Comparison of ENCODE assay signal across 1 cellular context in the genomic region with DNA sequence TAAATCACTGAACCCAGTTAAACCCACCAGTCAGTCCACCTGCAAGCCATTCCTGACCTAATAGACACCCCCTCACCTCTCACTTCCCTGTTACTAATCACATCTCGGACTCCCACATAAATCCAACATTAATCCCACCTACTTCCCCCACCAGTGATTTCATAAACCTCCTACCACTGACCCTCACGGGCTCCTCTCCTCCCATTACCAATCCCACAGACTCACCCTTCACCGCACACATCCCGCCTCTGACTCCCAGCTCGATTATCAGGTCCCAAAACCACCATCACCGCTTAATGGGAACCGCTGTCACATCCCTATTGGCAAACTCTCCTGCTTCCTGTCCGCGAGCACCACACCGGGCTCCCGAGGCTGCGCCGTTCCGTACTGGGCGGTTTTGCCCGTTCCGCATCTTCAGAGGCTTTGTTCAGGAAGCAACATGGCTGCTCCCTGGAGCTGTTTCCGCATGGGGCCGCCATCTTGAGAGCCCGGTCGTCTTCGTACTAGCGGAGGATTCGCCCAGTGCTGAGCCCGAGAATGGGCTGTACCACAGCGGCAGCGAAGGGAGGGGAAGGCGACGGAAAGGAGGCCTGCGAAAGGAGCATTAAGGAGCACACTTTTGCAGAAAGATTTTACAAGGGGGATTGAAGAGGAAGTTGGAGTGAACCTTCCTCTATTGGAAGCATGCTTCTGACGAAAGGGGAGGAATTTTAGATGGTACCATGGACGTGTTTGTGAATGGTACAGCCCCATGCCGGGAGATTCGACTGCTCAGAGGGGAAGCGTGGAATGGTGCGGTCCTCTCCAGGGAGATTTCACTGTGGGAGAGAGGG.
A peak's percentile ranks its signal among the peaks of the same experiment; 100 is the strongest.
TF ChIP-seq lines count a peak whose summit lies in the region.

A gene (minus strand): TSS at position 502 of the 833 bp plus-strand sequence. CDS start 1,825 bp downstream, outside the sequence.

TF ChIP-seq in K562, 482 proteins besides CTCF, POLR2A, EP300 and RAD21 (continued from another document and continues in another):
- TF ChIP-seq, protein P1, sequence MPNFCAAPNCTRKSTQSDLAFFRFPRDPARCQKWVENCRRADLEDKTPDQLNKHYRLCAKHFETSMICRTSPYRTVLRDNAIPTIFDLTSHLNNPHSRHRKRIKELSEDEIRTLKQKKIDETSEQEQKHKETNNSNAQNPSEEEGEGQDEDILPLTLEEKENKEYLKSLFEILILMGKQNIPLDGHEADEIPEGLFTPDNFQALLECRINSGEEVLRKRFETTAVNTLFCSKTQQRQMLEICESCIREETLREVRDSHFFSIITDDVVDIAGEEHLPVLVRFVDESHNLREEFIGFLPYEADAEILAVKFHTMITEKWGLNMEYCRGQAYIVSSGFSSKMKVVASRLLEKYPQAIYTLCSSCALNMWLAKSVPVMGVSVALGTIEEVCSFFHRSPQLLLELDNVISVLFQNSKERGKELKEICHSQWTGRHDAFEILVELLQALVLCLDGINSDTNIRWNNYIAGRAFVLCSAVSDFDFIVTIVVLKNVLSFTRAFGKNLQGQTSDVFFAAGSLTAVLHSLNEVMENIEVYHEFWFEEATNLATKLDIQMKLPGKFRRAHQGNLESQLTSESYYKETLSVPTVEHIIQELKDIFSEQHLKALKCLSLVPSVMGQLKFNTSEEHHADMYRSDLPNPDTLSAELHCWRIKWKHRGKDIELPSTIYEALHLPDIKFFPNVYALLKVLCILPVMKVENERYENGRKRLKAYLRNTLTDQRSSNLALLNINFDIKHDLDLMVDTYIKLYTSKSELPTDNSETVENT (CRISPR knock-in tag; IDR thresholded peaks at IDR 0.05) = no peak
- TF ChIP-seq DIDO1 (tag; IDR thresholded peaks at IDR 0.05; ENCODE audit: low read depth) (no peak), MED1 (CRISPR knock-in tag; IDR thresholded peaks at IDR 0.05; ENCODE audit: borderline replicate concordance) (no peak), ZNF695 (CRISPR knock-in tag; IDR thresholded peaks at IDR 0.05) (no peak), MTA3 (IDR thresholded peaks at IDR 0.05; ENCODE audit: borderline replicate concordance) (peak; percentile 65; the same call in 1 of the 2 replicates), ELF1 (tag; IDR thresholded peaks at IDR 0.05) (peak; percentile 88), NCOA2 (IDR thresholded peaks at IDR 0.05; ENCODE audit: partially characterized antibody in 2 of 2) (peak in 1 of 2 experiments; percentile 46), TAF1 (IDR thresholded peaks at IDR 0.05; ENCODE audit: control insufficient read depth, extremely low read depth, insufficient read depth, low read length, severe bottlenecking) (peak; percentile 82), TAF7 (tag; IDR thresholded peaks at IDR 0.05) (peak; percentile 73), JUNB (CRISPR knock-in tag; conservative IDR thresholded peaks at IDR 0.05) (no peak), TAF15 (IDR thresholded peaks at IDR 0.05; ENCODE audit: low read depth, low read length) (no peak), STAT5A (IDR thresholded peaks at IDR 0.05; ENCODE audit: borderline replicate concordance, low read length) (peak; percentile 29; the same call in 1 of the 2 replicates), POLR2B (IDR thresholded peaks at IDR 0.05; ENCODE audit: low read depth, partially characterized antibody) (peak; percentile 61), ELF2 (CRISPR knock-in tag; IDR thresholded peaks at IDR 0.05) (no peak), FIP1L1 (IDR thresholded peaks at IDR 0.05; ENCODE audit: low read depth, low read length, poor library complexity, severe bottlenecking) (no peak), SMAD3 (CRISPR knock-in tag; conservative IDR thresholded peaks at IDR 0.05) (no peak), TAF9B (IDR thresholded peaks at IDR 0.05; ENCODE audit: partially characterized antibody) (peak; percentile 53), ELF4 (CRISPR knock-in tag; IDR thresholded peaks at IDR 0.05) (no peak), ZC3H11A (IDR thresholded peaks at IDR 0.05; ENCODE audit: low read depth, low read length) (0 out of 2 replicates have a peak, but pooled peaks have one; percentile 15), LARP7 (IDR thresholded peaks at IDR 0.05) (0 out of 2 replicates have a peak, but pooled peaks have one; percentile 55), NR2C1 (IDR thresholded peaks at IDR 0.05) (peak; percentile 71), NR2C1 (tag; IDR thresholded peaks at IDR 0.05) (peak; percentile 57), EP400 (IDR thresholded peaks at IDR 0.05) (peak; percentile 78), POLR2H (tag; IDR thresholded peaks at IDR 0.05; ENCODE audit: low read depth) (peak; percentile 73), RBM25 (IDR thresholded peaks at IDR 0.05; ENCODE audit: low read depth, low read length, severe bottlenecking) (no peak), RBBP5 (IDR thresholded peaks at IDR 0.05; ENCODE audit: borderline replicate concordance, insufficient read depth, low read length, poor library complexity, severe bottlenecking) (no peak)
- TF ChIP-seq, protein P2, sequence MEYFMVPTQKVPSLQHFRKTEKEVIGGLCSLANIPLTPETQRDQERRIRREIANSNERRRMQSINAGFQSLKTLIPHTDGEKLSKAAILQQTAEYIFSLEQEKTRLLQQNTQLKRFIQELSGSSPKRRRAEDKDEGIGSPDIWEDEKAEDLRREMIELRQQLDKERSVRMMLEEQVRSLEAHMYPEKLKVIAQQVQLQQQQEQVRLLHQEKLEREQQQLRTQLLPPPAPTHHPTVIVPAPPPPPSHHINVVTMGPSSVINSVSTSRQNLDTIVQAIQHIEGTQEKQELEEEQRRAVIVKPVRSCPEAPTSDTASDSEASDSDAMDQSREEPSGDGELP (CRISPR knock-in tag; IDR thresholded peaks at IDR 0.05; ENCODE audit: borderline replicate concordance) = peak; percentile 81
- TF ChIP-seq, protein P3, sequence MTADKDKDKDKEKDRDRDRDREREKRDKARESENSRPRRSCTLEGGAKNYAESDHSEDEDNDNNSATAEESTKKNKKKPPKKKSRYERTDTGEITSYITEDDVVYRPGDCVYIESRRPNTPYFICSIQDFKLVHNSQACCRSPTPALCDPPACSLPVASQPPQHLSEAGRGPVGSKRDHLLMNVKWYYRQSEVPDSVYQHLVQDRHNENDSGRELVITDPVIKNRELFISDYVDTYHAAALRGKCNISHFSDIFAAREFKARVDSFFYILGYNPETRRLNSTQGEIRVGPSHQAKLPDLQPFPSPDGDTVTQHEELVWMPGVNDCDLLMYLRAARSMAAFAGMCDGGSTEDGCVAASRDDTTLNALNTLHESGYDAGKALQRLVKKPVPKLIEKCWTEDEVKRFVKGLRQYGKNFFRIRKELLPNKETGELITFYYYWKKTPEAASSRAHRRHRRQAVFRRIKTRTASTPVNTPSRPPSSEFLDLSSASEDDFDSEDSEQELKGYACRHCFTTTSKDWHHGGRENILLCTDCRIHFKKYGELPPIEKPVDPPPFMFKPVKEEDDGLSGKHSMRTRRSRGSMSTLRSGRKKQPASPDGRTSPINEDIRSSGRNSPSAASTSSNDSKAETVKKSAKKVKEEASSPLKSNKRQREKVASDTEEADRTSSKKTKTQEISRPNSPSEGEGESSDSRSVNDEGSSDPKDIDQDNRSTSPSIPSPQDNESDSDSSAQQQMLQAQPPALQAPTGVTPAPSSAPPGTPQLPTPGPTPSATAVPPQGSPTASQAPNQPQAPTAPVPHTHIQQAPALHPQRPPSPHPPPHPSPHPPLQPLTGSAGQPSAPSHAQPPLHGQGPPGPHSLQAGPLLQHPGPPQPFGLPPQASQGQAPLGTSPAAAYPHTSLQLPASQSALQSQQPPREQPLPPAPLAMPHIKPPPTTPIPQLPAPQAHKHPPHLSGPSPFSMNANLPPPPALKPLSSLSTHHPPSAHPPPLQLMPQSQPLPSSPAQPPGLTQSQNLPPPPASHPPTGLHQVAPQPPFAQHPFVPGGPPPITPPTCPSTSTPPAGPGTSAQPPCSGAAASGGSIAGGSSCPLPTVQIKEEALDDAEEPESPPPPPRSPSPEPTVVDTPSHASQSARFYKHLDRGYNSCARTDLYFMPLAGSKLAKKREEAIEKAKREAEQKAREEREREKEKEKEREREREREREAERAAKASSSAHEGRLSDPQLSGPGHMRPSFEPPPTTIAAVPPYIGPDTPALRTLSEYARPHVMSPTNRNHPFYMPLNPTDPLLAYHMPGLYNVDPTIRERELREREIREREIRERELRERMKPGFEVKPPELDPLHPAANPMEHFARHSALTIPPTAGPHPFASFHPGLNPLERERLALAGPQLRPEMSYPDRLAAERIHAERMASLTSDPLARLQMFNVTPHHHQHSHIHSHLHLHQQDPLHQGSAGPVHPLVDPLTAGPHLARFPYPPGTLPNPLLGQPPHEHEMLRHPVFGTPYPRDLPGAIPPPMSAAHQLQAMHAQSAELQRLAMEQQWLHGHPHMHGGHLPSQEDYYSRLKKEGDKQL (CRISPR knock-in tag; IDR thresholded peaks at IDR 0.05; ENCODE audit: borderline replicate concordance) = no peak
- TF ChIP-seq, protein P4, sequence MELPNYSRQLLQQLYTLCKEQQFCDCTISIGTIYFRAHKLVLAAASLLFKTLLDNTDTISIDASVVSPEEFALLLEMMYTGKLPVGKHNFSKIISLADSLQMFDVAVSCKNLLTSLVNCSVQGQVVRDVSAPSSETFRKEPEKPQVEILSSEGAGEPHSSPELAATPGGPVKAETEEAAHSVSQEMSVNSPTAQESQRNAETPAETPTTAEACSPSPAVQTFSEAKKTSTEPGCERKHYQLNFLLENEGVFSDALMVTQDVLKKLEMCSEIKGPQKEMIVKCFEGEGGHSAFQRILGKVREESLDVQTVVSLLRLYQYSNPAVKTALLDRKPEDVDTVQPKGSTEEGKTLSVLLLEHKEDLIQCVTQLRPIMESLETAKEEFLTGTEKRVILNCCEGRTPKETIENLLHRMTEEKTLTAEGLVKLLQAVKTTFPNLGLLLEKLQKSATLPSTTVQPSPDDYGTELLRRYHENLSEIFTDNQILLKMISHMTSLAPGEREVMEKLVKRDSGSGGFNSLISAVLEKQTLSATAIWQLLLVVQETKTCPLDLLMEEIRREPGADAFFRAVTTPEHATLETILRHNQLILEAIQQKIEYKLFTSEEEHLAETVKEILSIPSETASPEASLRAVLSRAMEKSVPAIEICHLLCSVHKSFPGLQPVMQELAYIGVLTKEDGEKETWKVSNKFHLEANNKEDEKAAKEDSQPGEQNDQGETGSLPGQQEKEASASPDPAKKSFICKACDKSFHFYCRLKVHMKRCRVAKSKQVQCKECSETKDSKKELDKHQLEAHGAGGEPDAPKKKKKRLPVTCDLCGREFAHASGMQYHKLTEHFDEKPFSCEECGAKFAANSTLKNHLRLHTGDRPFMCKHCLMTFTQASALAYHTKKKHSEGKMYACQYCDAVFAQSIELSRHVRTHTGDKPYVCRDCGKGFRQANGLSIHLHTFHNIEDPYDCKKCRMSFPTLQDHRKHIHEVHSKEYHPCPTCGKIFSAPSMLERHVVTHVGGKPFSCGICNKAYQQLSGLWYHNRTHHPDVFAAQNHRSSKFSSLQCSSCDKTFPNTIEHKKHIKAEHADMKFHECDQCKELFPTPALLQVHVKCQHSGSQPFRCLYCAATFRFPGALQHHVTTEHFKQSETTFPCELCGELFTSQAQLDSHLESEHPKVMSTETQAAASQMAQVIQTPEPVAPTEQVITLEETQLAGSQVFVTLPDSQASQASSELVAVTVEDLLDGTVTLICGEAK (IDR thresholded peaks at IDR 0.05) = peak; percentile 77
- TF ChIP-seq, protein P4 (CRISPR knock-in tag; IDR thresholded peaks at IDR 0.05) = no peak
- TF ChIP-seq, protein P5, sequence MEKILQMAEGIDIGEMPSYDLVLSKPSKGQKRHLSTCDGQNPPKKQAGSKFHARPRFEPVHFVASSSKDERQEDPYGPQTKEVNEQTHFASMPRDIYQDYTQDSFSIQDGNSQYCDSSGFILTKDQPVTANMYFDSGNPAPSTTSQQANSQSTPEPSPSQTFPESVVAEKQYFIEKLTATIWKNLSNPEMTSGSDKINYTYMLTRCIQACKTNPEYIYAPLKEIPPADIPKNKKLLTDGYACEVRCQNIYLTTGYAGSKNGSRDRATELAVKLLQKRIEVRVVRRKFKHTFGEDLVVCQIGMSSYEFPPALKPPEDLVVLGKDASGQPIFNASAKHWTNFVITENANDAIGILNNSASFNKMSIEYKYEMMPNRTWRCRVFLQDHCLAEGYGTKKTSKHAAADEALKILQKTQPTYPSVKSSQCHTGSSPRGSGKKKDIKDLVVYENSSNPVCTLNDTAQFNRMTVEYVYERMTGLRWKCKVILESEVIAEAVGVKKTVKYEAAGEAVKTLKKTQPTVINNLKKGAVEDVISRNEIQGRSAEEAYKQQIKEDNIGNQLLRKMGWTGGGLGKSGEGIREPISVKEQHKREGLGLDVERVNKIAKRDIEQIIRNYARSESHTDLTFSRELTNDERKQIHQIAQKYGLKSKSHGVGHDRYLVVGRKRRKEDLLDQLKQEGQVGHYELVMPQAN (IDR thresholded peaks at IDR 0.05; ENCODE audit: borderline replicate concordance) = peak; percentile 12; the same call in 1 of the 2 replicates
- TF ChIP-seq, protein P6, sequence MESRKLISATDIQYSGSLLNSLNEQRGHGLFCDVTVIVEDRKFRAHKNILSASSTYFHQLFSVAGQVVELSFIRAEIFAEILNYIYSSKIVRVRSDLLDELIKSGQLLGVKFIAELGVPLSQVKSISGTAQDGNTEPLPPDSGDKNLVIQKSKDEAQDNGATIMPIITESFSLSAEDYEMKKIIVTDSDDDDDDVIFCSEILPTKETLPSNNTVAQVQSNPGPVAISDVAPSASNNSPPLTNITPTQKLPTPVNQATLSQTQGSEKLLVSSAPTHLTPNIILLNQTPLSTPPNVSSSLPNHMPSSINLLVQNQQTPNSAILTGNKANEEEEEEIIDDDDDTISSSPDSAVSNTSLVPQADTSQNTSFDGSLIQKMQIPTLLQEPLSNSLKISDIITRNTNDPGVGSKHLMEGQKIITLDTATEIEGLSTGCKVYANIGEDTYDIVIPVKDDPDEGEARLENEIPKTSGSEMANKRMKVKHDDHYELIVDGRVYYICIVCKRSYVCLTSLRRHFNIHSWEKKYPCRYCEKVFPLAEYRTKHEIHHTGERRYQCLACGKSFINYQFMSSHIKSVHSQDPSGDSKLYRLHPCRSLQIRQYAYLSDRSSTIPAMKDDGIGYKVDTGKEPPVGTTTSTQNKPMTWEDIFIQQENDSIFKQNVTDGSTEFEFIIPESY (CRISPR knock-in tag; IDR thresholded peaks at IDR 0.05) = 0 out of 2 replicates have a peak, but pooled peaks have one; percentile 13
